10 cellular contexts compared by ENCODE assay signal in the genomic region with DNA sequence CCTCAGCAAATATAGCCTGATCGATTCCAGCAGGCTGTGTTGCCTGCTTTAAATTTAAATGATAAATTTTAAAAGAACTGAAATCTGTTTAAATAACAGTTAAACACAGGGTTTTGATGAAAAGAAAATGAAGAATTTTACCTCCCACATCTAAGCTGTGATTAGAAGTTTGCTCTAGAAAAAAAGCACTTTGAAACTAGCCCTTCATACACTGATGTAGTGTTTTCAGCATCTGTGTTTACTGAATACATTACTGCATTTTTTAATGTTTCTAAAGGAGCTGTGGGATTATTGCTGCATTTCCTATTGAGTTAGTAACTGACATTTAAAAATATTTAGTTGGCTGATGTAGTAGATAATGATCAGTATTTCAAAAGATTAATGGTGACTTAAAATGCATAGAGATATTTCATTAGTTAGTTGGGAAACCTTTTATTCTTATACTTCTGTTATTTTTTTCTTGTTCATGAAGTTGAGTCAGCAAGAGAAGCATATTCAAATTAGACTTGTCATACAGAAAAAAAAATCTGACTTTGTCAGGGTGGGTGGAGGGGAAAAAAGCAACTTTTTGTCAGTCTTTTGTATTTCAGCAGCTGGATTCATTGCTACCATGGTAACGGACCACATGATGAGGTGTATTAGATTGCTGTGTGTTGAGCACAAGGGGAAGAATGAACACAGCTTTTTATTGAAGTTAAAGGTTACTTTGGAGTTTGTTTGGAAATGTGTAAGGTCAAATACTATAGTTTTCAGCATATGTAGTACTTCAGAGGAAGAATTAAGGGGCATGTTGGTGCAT. TPM values are rescaled to one million over a fixed set of nuclear protein-coding genes. Genes with fewer than 3 reads are reported as not detected.
DNase-seq lines count a peak whose midpoint lies in the region; ATAC-seq and TF ChIP-seq lines count a peak whose summit lies in the region.
"Had no signal": no experiment of that assay in that cellular context is flagged by ENCODE, and none has a peak within 500 bp of the region (broad histone marks: within the 10 kb centered on the region; RNA-seq: fewer than 3 reads in every experiment).

A gene (plus strand): TSS at position 668 of the 799 bp plus-strand sequence. CDS start 45,679 bp downstream, outside the sequence.

- H3K9ac ChIP-seq in rectal smooth muscle tissue (ENCODE audit: low read length), result no peak within 1 kb of the TSS
- H3K9ac ChIP-seq: BLaER1 had no signal

- no peaks in the 10 kb centered on the region for H3K36me3 ChIP-seq in rectal smooth muscle tissue (ENCODE audit: control insufficient read depth, insufficient read depth, low read length)
- H3K36me3 ChIP-seq: BLaER1 had no signal

- H3K4me3 ChIP-seq in rectal smooth muscle tissue (ENCODE audit: low read length), result peak within 1 kb of the TSS; percentile 30
- H3K4me3 ChIP-seq: BLaER1 had no signal

- H3K4me3 Mint-ChIP-seq in WTC11, result no peak within 1 kb of the TSS
- H3K4me3 Mint-ChIP-seq: activated B cell treated with CpG ODN at 0.5 μM for 24 hours had no signal

- H3K4me1 ChIP-seq in rectal smooth muscle tissue (ENCODE audit: control insufficient read depth, insufficient read depth, low read length), result peaks cover 36% of the 10 kb centered on the region

- peaks cover 41% of the 10 kb centered on the region for H3K4me1 Mint-ChIP-seq in WTC11
- H3K4me1 Mint-ChIP-seq: activated B cell treated with CpG ODN at 0.5 μM for 24 hours had no signal

- ATAC-seq in WTC11 (peak; percentile 58), Right ventricle myocardium superior (ENCODE audit: poor library complexity) (peak; percentile 75), HG03354 (IDR thresholded peaks at IDR 0.05; ENCODE audit: poor library complexity, severe bottlenecking, unreplicated experiment) (no peak), HG02885 (IDR thresholded peaks at IDR 0.05; ENCODE audit: poor library complexity, unreplicated experiment) (no peak)

- 0 out of 2 replicates have a peak within 1 kb of the TSS, but pooled peaks have one; percentile 80 for H3K27ac Mint-ChIP-seq in WTC11
- H3K27ac Mint-ChIP-seq: activated B cell treated with CpG ODN at 0.5 μM for 24 hours had no signal

- no peak for TF ChIP-seq CTCF in WTC11 (IDR thresholded peaks at IDR 0.05)

- intact Hi-C loops in Right ventricle myocardium superior (cut with DNase I), result no loop called here

- no peaks in the 10 kb centered on the region for H3K27me3 ChIP-seq in rectal smooth muscle tissue (ENCODE audit: control insufficient read depth, insufficient read depth, low read length)
- H3K27me3 ChIP-seq: BLaER1 had no signal

- no peaks in the 10 kb centered on the region; the same call in 1 of the 2 replicates for H3K36me3 Mint-ChIP-seq in WTC11

- H3K27ac ChIP-seq in rectal smooth muscle tissue (ENCODE audit: low read depth, low read length), result peak within 1 kb of the TSS; percentile 86
- H3K27ac ChIP-seq: BLaER1 had no signal

- DNase-seq in NCI-H2107 treated with DMSO at 0.1 percent for 48 hours (lab: John Stamatoyannopoulos, UW; ENCODE audit: unreplicated experiment) (peak; percentile 38), NCI-H2107 (lab: John Stamatoyannopoulos, UW) (no peak), WTC11 (ENCODE audit: low spot score) (no peak), Right ventricle myocardium superior (no peak), NK-92 (lab: John Stamatoyannopoulos, UW; ENCODE audit: unreplicated experiment) (no peak)
- DNase-seq: activated B cell treated with CpG ODN at 0.5 μM for 24 hours had no signal

- CTCF ChIA-PET in WTC11 (lab: Charles Lee), result interaction anchor here (1.1 to 3.5 kb wide), 3 partner anchors 12 to 49 kb away, joined by 3 to 20 read pairs (median 15); no protein-coding TSS in a partner anchor

- no peaks in the 10 kb centered on the region for H3K9me3 Mint-ChIP-seq in WTC11
- H3K9me3 Mint-ChIP-seq: activated B cell treated with CpG ODN at 0.5 μM for 24 hours had no signal

- POLR2A ChIA-PET in WTC11 (lab: Charles Lee), result no interaction called here

- H3K27me3 Mint-ChIP-seq in WTC11 (ENCODE audit: low read depth), result no peaks in the 10 kb centered on the region

TF ChIP-seq in WTC11, 78 proteins besides CTCF, POLR2A, EP300 and RAD21:
- TF ChIP-seq, protein P1, sequence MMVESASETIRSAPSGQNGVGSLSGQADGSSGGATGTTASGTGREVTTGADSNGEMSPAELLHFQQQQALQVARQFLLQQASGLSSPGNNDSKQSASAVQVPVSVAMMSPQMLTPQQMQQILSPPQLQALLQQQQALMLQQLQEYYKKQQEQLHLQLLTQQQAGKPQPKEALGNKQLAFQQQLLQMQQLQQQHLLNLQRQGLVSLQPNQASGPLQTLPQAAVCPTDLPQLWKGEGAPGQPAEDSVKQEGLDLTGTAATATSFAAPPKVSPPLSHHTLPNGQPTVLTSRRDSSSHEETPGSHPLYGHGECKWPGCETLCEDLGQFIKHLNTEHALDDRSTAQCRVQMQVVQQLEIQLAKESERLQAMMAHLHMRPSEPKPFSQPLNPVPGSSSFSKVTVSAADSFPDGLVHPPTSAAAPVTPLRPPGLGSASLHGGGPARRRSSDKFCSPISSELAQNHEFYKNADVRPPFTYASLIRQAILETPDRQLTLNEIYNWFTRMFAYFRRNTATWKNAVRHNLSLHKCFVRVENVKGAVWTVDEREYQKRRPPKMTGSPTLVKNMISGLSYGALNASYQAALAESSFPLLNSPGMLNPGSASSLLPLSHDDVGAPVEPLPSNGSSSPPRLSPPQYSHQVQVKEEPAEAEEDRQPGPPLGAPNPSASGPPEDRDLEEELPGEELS (CRISPR knock-in tag; IDR thresholded peaks at IDR 0.05), result no peak
- TF ChIP-seq, protein P2, sequence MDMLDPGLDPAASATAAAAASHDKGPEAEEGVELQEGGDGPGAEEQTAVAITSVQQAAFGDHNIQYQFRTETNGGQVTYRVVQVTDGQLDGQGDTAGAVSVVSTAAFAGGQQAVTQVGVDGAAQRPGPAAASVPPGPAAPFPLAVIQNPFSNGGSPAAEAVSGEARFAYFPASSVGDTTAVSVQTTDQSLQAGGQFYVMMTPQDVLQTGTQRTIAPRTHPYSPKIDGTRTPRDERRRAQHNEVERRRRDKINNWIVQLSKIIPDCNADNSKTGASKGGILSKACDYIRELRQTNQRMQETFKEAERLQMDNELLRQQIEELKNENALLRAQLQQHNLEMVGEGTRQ (CRISPR knock-in tag; IDR thresholded peaks at IDR 0.05), result 0 out of 2 replicates have a peak, but pooled peaks have one; percentile 33
TF ChIP-seq in WTC11: peak in this region for 1.

RNA-seq across cellular contexts. Expression of the gene that starts here (rescaled TPM):
- total RNA-seq in WTC11 (2021) (16.1 to 16.9 TPM (median 16.2 TPM) in 3 replicates), Right ventricle myocardium superior (153 TPM)
- total RNA-seq: activated B cell treated with CpG ODN at 0.5 μM for 24 hours had no signal

Comparison
In these comparisons a context has a peak if more than half of its experiments do, and no peak if none do; other contexts are left out.
1. ATAC-seq: peak in WTC11 (single experiment) and Right ventricle myocardium superior (single experiment); none in HG03354 (single experiment) and HG02885 (single experiment).